ENCODE assay signal across 8 cellular contexts in genomic region chr1:50968021-50968883, GRCh38. TPM values are rescaled to one million over a fixed set of nuclear protein-coding genes. Genes with fewer than 3 reads are reported as not detected.
DNase-seq lines count a peak whose midpoint lies in the region; ATAC-seq and TF ChIP-seq lines count a peak whose summit lies in the region.

No MANE protein-coding gene starts in this region.

- H3K27ac ChIP-seq in colonic mucosa: peak overlapping the region; percentile 92

- TF ChIP-seq CTCF in colonic mucosa (IDR thresholded peaks at IDR 0.05): peak; percentile 35

- intact Hi-C loops in colonic mucosa (cut with DNase I): no loop called here

- ATAC-seq in GM19035 (IDR thresholded peaks at IDR 0.05; ENCODE audit: unreplicated experiment) (peak; percentile 64), HG03378 (IDR thresholded peaks at IDR 0.05; ENCODE audit: unreplicated experiment) (peak; percentile 44), left lobe of liver (peak; percentile 88)

- peak overlapping the region; percentile 79 for H3K4me3 ChIP-seq in colonic mucosa

- H3K9me3 ChIP-seq in colonic mucosa: no peaks in the 10 kb centered on the region

- H3K36me3 ChIP-seq in colonic mucosa: no peaks in the 10 kb centered on the region

- H3K27me3 ChIP-seq in colonic mucosa: no peaks in the 10 kb centered on the region

- peak overlapping the region; percentile 88 to 97 for H3K9ac ChIP-seq in colonic mucosa (ENCODE audit: low read depth in 2 of 2, low read length in 2 of 2)

- DNase-seq in AG20443 (ENCODE audit: low spot score): peak; percentile 97
- DNase-seq in NCI-H460 (ENCODE audit: extremely low read depth, low read depth): peak; percentile 75
- peak; percentile 83 for DNase-seq in activated CD4-positive, alpha-beta T cell treated with anti-CD3 and anti-CD28 coated beads for 48 hours
- DNase-seq in colonic mucosa: peak; percentile 93
- peak; percentile 94 for DNase-seq in left lobe of liver (ENCODE audit: low spot score)
- peak; percentile 78 to 85 for DNase-seq in stimulated activated CD4-positive, alpha-beta T cell treated with anti-CD3 and anti-CD28 coated beads, Interleukin-2, amount 100 ng/mL, for 24 hours

- H3K4me1 ChIP-seq in colonic mucosa: no peaks in the 10 kb centered on the region

RNA-seq across cellular contexts. Expression of gene CDKN2C, which starts 1.8 kb away (rescaled TPM):
- total RNA-seq in NCI-H460 (2014; rRNA removed; shearing (Covaris generic)): 6.7 and 8.5 TPM in 2 replicates
- polyA plus RNA-seq in NCI-H460 (2014; cell fraction: nucleus; rRNA removed): 12.8 and 18.5 TPM in 2 replicates
- 10 to 100 TPM in 1 of 2 donors, 1 to 10 TPM in 1; 8.1 to 21.4 TPM for total RNA-seq in colonic mucosa
- 2.2 TPM for total RNA-seq in left lobe of liver

RNA-seq across cellular contexts. Expression of gene FAF1, which starts 8.2 kb away (rescaled TPM):
- total RNA-seq in NCI-H460 (2014; rRNA removed; shearing (Covaris generic)): 58.6 and 65.7 TPM in 2 replicates
- polyA plus RNA-seq in NCI-H460 (2014; cell fraction: nucleus; rRNA removed): 23.9 and 34.2 TPM in 2 replicates
- total RNA-seq in colonic mucosa (10 to 100 TPM; 60.3 to 66.7 TPM), left lobe of liver (22.3 TPM)

Comparison
In these comparisons a context has a peak if more than half of its experiments do, and no peak if none do; other contexts are left out.
1. Peak in every context shown above with its lines: DNase-seq, ATAC-seq, H3K4me3 ChIP-seq and H3K27ac ChIP-seq.